Comparison of ENCODE assay signal across 32 cellular contexts in the genomic region with DNA sequence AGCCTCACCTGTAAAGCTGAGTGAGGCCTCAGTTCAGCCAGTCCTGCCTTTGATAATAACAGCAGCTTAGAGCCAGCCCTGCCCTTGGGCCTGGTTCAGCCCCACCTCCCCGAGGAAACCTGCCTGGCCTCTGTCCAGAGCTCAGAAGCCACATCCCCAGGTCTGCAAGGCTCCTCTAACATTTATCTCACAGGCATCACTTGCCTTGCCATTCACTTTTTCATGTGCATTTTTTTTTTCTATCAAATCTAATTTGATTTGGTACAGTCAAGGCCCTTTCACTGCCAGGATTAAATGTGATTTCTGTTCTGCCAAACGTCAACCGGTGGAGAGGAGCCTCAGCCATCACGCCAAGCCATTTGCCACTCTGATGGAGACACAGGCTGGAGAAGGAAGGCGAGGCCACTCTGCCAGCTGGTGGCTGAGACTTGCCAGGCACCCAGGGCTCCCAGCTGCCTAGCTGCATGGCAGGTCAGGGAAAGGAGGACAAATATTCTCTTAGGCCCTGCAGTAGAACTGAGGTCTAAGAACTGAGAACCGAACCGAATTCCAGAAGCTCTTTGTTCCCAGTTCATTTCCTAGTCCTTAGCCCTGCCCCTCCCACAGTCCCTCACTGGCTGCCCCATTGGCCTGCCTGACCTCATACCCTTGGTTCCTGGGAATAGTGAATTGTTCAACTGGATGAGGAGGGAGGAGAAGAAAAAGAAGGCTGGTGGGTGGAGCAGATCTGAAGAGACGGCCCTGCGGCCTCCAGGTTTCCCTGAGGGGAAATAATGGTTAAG.
DNase-seq lines count a peak whose midpoint lies in the region; ATAC-seq and TF ChIP-seq lines count a peak whose summit lies in the region.
"Had no signal": no experiment of that assay in that cellular context is flagged by ENCODE, and none has a peak within 500 bp of the region (broad histone marks: within the 10 kb centered on the region; RNA-seq: fewer than 3 reads in every experiment).

No MANE protein-coding gene starts in this region.

- H3K9me3 Mint-ChIP-seq in osteocyte (ENCODE audit: unreplicated experiment), result peaks cover 5% of the 10 kb centered on the region
- H3K9me3 Mint-ChIP-seq: activated CD4-positive, alpha-beta memory T cell treated with anti-CD3 and anti-CD28 coated beads, Interleukin-2, amount 10 ng/mL, durations not matched to agents 7 days and 5 days; activated naive CD8-positive, alpha-beta T cell treated with anti-CD3 and anti-CD28 coated beads, Interleukin-2, amount 50 U/mL, for 24 hours; stimulated activated naive CD8-positive, alpha-beta T cell treated with anti-CD3 and anti-CD28 coated beads, Interleukin-15, Interleukin-2, amounts not matched to agents 100 ng/mL and 50 ng/mL, for 24 hours had no signal

- TF ChIP-seq CTCF in left ventricle myocardium inferior (IDR thresholded peaks at IDR 0.05; ENCODE audit: borderline replicate concordance), result peak; percentile 39
- no peak for TF ChIP-seq CTCF in osteocyte (IDR thresholded peaks at IDR 0.05)
- TF ChIP-seq CTCF in omental fat pad (IDR thresholded peaks at IDR 0.05), result no peak

- H3K27me3 ChIP-seq in left ventricle myocardium inferior (ENCODE audit: low read depth), result no peaks in the 10 kb centered on the region
- H3K27me3 ChIP-seq: gastrocnemius medialis, ovary, right lobe of liver, thyroid gland had no signal

- peak; percentile 25 for DNase-seq in NCI-H1694 (lab: John Stamatoyannopoulos, UW)
- peak; percentile 96 for DNase-seq in SK-N-DZ (ENCODE audit: low spot score)
- DNase-seq in left ventricle myocardium inferior, result no peak
- DNase-seq in osteocyte (ENCODE audit: extremely low spot score, unreplicated experiment), result peak; percentile 77
- DNase-seq in SKM-1 treated with dmso at 0.1 percent for 144 hours (lab: John Stamatoyannopoulos, UW; ENCODE audit: unreplicated experiment), result no peak
- no peak for DNase-seq in D341Med (ENCODE audit: low spot score)
- no peak for DNase-seq in omental fat pad (ENCODE audit: low spot score)
- no peak for DNase-seq in amniotic stem cell (lab: John Stamatoyannopoulos, UW)
- DNase-seq: activated CD4-positive, alpha-beta memory T cell treated with anti-CD3 and anti-CD28 coated beads, Interleukin-2, amount 10 ng/mL, durations not matched to agents 7 days and 5 days; activated gamma-delta T cell; activated naive CD8-positive, alpha-beta T cell treated with anti-CD3 and anti-CD28 coated beads, Interleukin-2, amount 50 U/mL, for 24 hours; activated T-cell treated with anti-CD3 and anti-CD28 coated beads for 4 hours; cortex of kidney; endodermal cell; esophagus squamous epithelium; gastrocnemius medialis; IMR-90; kidney; mammary epithelial cell; naive B cell; NCI-H1092 treated with DMSO at 0.1 percent for 48 hours; NCI-H2029; NCI-H2227 treated with DMSO at 0.1 percent for 48 hours; NCI-H774; OCI-M1; thyroid gland had no signal

- intact Hi-C loops in left ventricle myocardium inferior (cut with micrococcal nuclease), result no loop called here

- no peaks in the 10 kb centered on the region for H3K4me1 Mint-ChIP-seq in osteocyte (ENCODE audit: unreplicated experiment)
- H3K4me1 Mint-ChIP-seq: activated CD4-positive, alpha-beta memory T cell treated with anti-CD3 and anti-CD28 coated beads, Interleukin-2, amount 10 ng/mL, durations not matched to agents 7 days and 5 days; activated naive CD8-positive, alpha-beta T cell treated with anti-CD3 and anti-CD28 coated beads, Interleukin-2, amount 50 U/mL, for 24 hours; CD14-positive monocyte; endodermal cell; naive B cell had no signal

- H3K27ac Mint-ChIP-seq in osteocyte (ENCODE audit: unreplicated experiment), result no peak overlapping the region
- H3K27ac Mint-ChIP-seq: activated CD4-positive, alpha-beta memory T cell treated with anti-CD3 and anti-CD28 coated beads, Interleukin-2, amount 10 ng/mL, durations not matched to agents 7 days and 5 days; activated naive CD8-positive, alpha-beta T cell treated with anti-CD3 and anti-CD28 coated beads, Interleukin-2, amount 50 U/mL, for 24 hours; endodermal cell; stimulated activated naive CD8-positive, alpha-beta T cell treated with anti-CD3 and anti-CD28 coated beads, Interleukin-15, Interleukin-2, amounts not matched to agents 100 ng/mL and 50 ng/mL, for 24 hours had no signal

- H3K36me3 ChIP-seq in left ventricle myocardium inferior, result no peaks in the 10 kb centered on the region
- H3K36me3 ChIP-seq: esophagus squamous epithelium, gastrocnemius medialis, ovary, right lobe of liver, thyroid gland had no signal

- no peaks in the 10 kb centered on the region for H3K9me3 ChIP-seq in left ventricle myocardium inferior (replicated peaks)
- H3K9me3 ChIP-seq: esophagus squamous epithelium, gastrocnemius medialis, ovary, right lobe of liver, thyroid gland had no signal

- no peaks in the 10 kb centered on the region for H3K36me3 Mint-ChIP-seq in osteocyte (ENCODE audit: unreplicated experiment)
- H3K36me3 Mint-ChIP-seq: CD14-positive monocyte, naive B cell had no signal

- H3K4me1 ChIP-seq in left ventricle myocardium inferior, result peaks cover 23% of the 10 kb centered on the region
- H3K4me1 ChIP-seq: esophagus squamous epithelium, right lobe of liver, thyroid gland had no signal

- no peak overlapping the region for H3K4me3 ChIP-seq in left ventricle myocardium inferior
- H3K4me3 ChIP-seq: esophagus squamous epithelium, gastrocnemius medialis, ovary, right lobe of liver, thyroid gland had no signal

- H3K4me3 Mint-ChIP-seq in osteocyte (ENCODE audit: unreplicated experiment), result no peak overlapping the region
- H3K4me3 Mint-ChIP-seq: activated CD4-positive, alpha-beta memory T cell treated with anti-CD3 and anti-CD28 coated beads, Interleukin-2, amount 10 ng/mL, durations not matched to agents 7 days and 5 days; activated naive CD8-positive, alpha-beta T cell treated with anti-CD3 and anti-CD28 coated beads, Interleukin-2, amount 50 U/mL, for 24 hours; brain; CD14-positive monocyte; endodermal cell; naive B cell; stimulated activated naive CD8-positive, alpha-beta T cell treated with anti-CD3 and anti-CD28 coated beads, Interleukin-15, Interleukin-2, amounts not matched to agents 100 ng/mL and 50 ng/mL, for 24 hours had no signal

- no peaks in the 10 kb centered on the region for H3K27me3 Mint-ChIP-seq in osteocyte (ENCODE audit: unreplicated experiment)
- H3K27me3 Mint-ChIP-seq: brain had no signal

- no peak for ATAC-seq in omental fat pad (ENCODE audit: low FRiP score)
- ATAC-seq: activated CD4-positive, CD25-positive, alpha-beta regulatory T cell treated with anti-CD3 and anti-CD28 coated beads, Interleukin-2, amount 50 U/mL, for 24 hours; activated naive CD8-positive, alpha-beta T cell treated with anti-CD3 and anti-CD28 coated beads, Interleukin-2, amount 50 U/mL, for 24 hours; right lobe of liver had no signal

- no peak overlapping the region for H3K27ac ChIP-seq in left ventricle myocardium inferior (replicated peaks)
- H3K27ac ChIP-seq: esophagus squamous epithelium, ovary, right lobe of liver, thyroid gland had no signal

Comparison
In these comparisons a context has a peak if more than half of its experiments do, and no peak if none do; other contexts are left out.
1. DNase-seq: peak in NCI-H1694 (single experiment), SK-N-DZ (single experiment) and osteocyte (single experiment); none in left ventricle myocardium inferior (single experiment), SKM-1 treated with dmso at 0.1 percent for 144 hours (single experiment), D341Med (single experiment), omental fat pad (single experiment) and amniotic stem cell (single experiment).